10 cellular contexts compared by ENCODE assay signal in genomic region chr14:61326847-61327246, GRCh38. TPM values are rescaled to one million over a fixed set of nuclear protein-coding genes. Genes with fewer than 3 reads are reported as not detected.
DNase-seq lines count a peak whose midpoint lies in the region; ATAC-seq and TF ChIP-seq lines count a peak whose summit lies in the region.
"Had no signal": no experiment of that assay in that cellular context is flagged by ENCODE, and none has a peak within 500 bp of the region (broad histone marks: within the 10 kb centered on the region; RNA-seq: fewer than 3 reads in every experiment).

No MANE protein-coding gene starts in this region.

- H3K4me1 ChIP-seq in upper lobe of left lung = peaks cover 7 to 27% (median 23%) of the 10 kb centered on the region in 4 donors

- TF ChIP-seq POLR2A in lower leg skin (IDR thresholded peaks at IDR 0.05) (no peak), upper lobe of left lung (IDR thresholded peaks at IDR 0.05) (peak in 2 of 4 donors; percentile 23 to 31)

- DNase-seq in activated CD8-positive, alpha-beta memory T cell treated with anti-CD3 and anti-CD28 coated beads, Interleukin-2, amount 10 ng/mL, durations not matched to agents 7 days and 5 days = no peak
- no peak for DNase-seq in activated CD8-positive, alpha-beta memory T cell treated with anti-CD3 and anti-CD28 coated beads for 24 hours
- DNase-seq in cardiac fibroblast (ENCODE audit: low read depth in 2 of 2) (peak; percentile 62 to 81), lower leg skin (ENCODE audit: low spot score in 2 of 2) (peak; percentile 64 to 94), upper lobe of left lung (peak in 1 of 2 donors; percentile 85), NCI-H2107 treated with DMSO at 0.1 percent for 48 hours (lab: John Stamatoyannopoulos, UW; ENCODE audit: unreplicated experiment) (no peak), progenitor cell of endocrine pancreas (ENCODE audit: low spot score, unreplicated experiment) (no peak)
- no peak for DNase-seq in NK-92 treated with Interleukin-12 subunit alpha and Interleukin-12 subunit beta, amount 100 ng/mL, for 24 hours (lab: John Stamatoyannopoulos, UW)
- DNase-seq: amniotic stem cell, kidney glomerular epithelial cell had no signal

- intact Hi-C loops in lower leg skin (cut with DNase I; ENCODE audit: low total_unique reads) = no loop called here

- WGBS in lower leg skin, 2 donors = 21 to 25% methylated on average over 4 of the region's 4 CpGs
- 13 to 24% methylated on average over 4 of the region's 4 CpGs for WGBS in upper lobe of left lung, 2 donors

- no peaks in the 10 kb centered on the region for H3K36me3 ChIP-seq in upper lobe of left lung

- H3K4me3 ChIP-seq in cardiac fibroblast (replicated peaks in 1 of 2; ENCODE audit: low read depth in 2 of 2, low read length in 2 of 2) = no peak overlapping the region
- no peak overlapping the region for H3K4me3 ChIP-seq in lower leg skin (ENCODE audit: low read depth, poor library complexity, severe bottlenecking)
- peak overlapping the region in 2 of 4 donors; percentile 2 to 6 for H3K4me3 ChIP-seq in upper lobe of left lung

- TF ChIP-seq EP300 in upper lobe of left lung (IDR thresholded peaks at IDR 0.05) = peak; percentile 69 to 99 (median 86)

- peaks cover 50% of the 10 kb centered on the region for H3K4me1 Mint-ChIP-seq in activated CD8-positive, alpha-beta memory T cell treated with anti-CD3 and anti-CD28 coated beads, Interleukin-2, amount 10 ng/mL, durations not matched to agents 7 days and 5 days
- H3K4me1 Mint-ChIP-seq in progenitor cell of endocrine pancreas (ENCODE audit: low read depth) = peaks cover 8% of the 10 kb centered on the region

- peaks cover 73% of the 10 kb centered on the region for H3K36me3 Mint-ChIP-seq in activated CD8-positive, alpha-beta memory T cell treated with anti-CD3 and anti-CD28 coated beads, Interleukin-2, amount 10 ng/mL, durations not matched to agents 7 days and 5 days
- no peaks in the 10 kb centered on the region for H3K36me3 Mint-ChIP-seq in progenitor cell of endocrine pancreas (ENCODE audit: insufficient read depth)

- no peaks in the 10 kb centered on the region for H3K9me3 ChIP-seq in upper lobe of left lung

- no peaks in the 10 kb centered on the region for H3K27me3 Mint-ChIP-seq in activated CD8-positive, alpha-beta memory T cell treated with anti-CD3 and anti-CD28 coated beads, Interleukin-2, amount 10 ng/mL, durations not matched to agents 7 days and 5 days
- peaks cover 24% of the 10 kb centered on the region for H3K27me3 Mint-ChIP-seq in progenitor cell of endocrine pancreas

- H3K27ac Mint-ChIP-seq in activated CD8-positive, alpha-beta memory T cell treated with anti-CD3 and anti-CD28 coated beads, Interleukin-2, amount 10 ng/mL, durations not matched to agents 7 days and 5 days = peak overlapping the region; percentile 91
- no peak overlapping the region for H3K27ac Mint-ChIP-seq in progenitor cell of endocrine pancreas

- ATAC-seq in activated CD8-positive, alpha-beta memory T cell treated with anti-CD3 and anti-CD28 coated beads, Interleukin-2, amount 10 ng/mL, durations not matched to agents 7 days and 5 days = no peak
- peak; percentile 42 to 80 for ATAC-seq in upper lobe of left lung (ENCODE audit: low FRiP score in 2 of 2)

- peak overlapping the region; percentile 97 for H3K4me3 Mint-ChIP-seq in activated CD8-positive, alpha-beta memory T cell treated with anti-CD3 and anti-CD28 coated beads, Interleukin-2, amount 10 ng/mL, durations not matched to agents 7 days and 5 days
- no peak overlapping the region for H3K4me3 Mint-ChIP-seq in progenitor cell of endocrine pancreas (ENCODE audit: low read depth)

- CTCF ChIA-PET in activated CD8-positive, alpha-beta memory T cell treated with anti-CD3 and anti-CD28 coated beads, Interleukin-2, amount 10 ng/mL, durations not matched to agents 7 days and 5 days (lab: Charles Lee) = interaction anchor here (1.3 kb wide), 1 partner anchor 23 kb away, joined by 4 read pairs; no protein-coding TSS in a partner anchor

- no peaks in the 10 kb centered on the region for H3K27me3 ChIP-seq in upper lobe of left lung

- TF ChIP-seq CTCF in cardiac fibroblast (IDR thresholded peaks at IDR 0.05; ENCODE audit: low read depth, low read length) (no peak), lower leg skin (IDR thresholded peaks at IDR 0.05) (no peak), upper lobe of left lung (IDR thresholded peaks at IDR 0.05) (no peak), progenitor cell of endocrine pancreas (IDR thresholded peaks at IDR 0.05; ENCODE audit: unreplicated experiment) (no peak)

- no peaks in the 10 kb centered on the region for H3K9me3 Mint-ChIP-seq in activated CD8-positive, alpha-beta memory T cell treated with anti-CD3 and anti-CD28 coated beads, Interleukin-2, amount 10 ng/mL, durations not matched to agents 7 days and 5 days (ENCODE audit: low read depth)
- peaks cover 6% of the 10 kb centered on the region for H3K9me3 Mint-ChIP-seq in progenitor cell of endocrine pancreas (ENCODE audit: low read depth)

- peak overlapping the region; percentile 69 to 93 (median 91) for H3K27ac ChIP-seq in upper lobe of left lung

RNA-seq across cellular contexts. Expression of gene PRKCH, which starts 5.5 kb away (rescaled TPM):
- 100 to 1,000 TPM; 304 to 312 TPM for total RNA-seq in activated CD8-positive, alpha-beta memory T cell treated with anti-CD3 and anti-CD28 coated beads, Interleukin-2, amount 10 ng/mL, durations not matched to agents 7 days and 5 days
- 100 to 1,000 TPM in 1 of 4 donors, 10 to 100 TPM in 3; 57.3 to 103 (median 66.7) TPM for total RNA-seq in lower leg skin
- total RNA-seq in upper lobe of left lung = 100 to 1,000 TPM in 1 of 6 donors, 10 to 100 TPM in 5; 54.0 to 102 (median 76.6) TPM
- total RNA-seq in progenitor cell of endocrine pancreas = 4.5 and 5.1 TPM in 2 replicates

RNA-seq across cellular contexts. Expression of gene TMEM30B, which starts 45.7 kb away (rescaled TPM):
- 1 to 10 TPM in 1 of 2 experiments, under 1 TPM in 1; 0.70 to 1.3 TPM for total RNA-seq in activated CD8-positive, alpha-beta memory T cell treated with anti-CD3 and anti-CD28 coated beads, Interleukin-2, amount 10 ng/mL, durations not matched to agents 7 days and 5 days
- total RNA-seq in lower leg skin (10 to 100 TPM; 25.1 to 43.6 (median 34.8) TPM), upper lobe of left lung (10 to 100 TPM; 15.7 to 59.7 (median 26.4) TPM), progenitor cell of endocrine pancreas (28.1 and 29.4 TPM in 2 replicates)

Comparison
In these comparisons a context has a peak if more than half of its experiments do, and no peak if none do; other contexts are left out.
1. DNase-seq: peak in cardiac fibroblast (2 of 2) and lower leg skin (2 of 2); none in activated CD8-positive, alpha-beta memory T cell treated with anti-CD3 and anti-CD28 coated beads, Interleukin-2, amount 10 ng/mL, durations not matched to agents 7 days and 5 days (single experiment), activated CD8-positive, alpha-beta memory T cell treated with anti-CD3 and anti-CD28 coated beads for 24 hours (single experiment), NCI-H2107 treated with DMSO at 0.1 percent for 48 hours (single experiment), NK-92 treated with Interleukin-12 subunit alpha and Interleukin-12 subunit beta, amount 100 ng/mL, for 24 hours (single experiment) and progenitor cell of endocrine pancreas (single experiment).
2. RNA of gene TMEM30B, which starts 45.7 kb away (total RNA-seq): 25.1 to 43.6 TPM in lower leg skin, 15.7 to 59.7 TPM in upper lobe of left lung and 28.1 to 29.4 TPM in progenitor cell of endocrine pancreas; 0.70 to 1.3 TPM in activated CD8-positive, alpha-beta memory T cell treated with anti-CD3 and anti-CD28 coated beads, Interleukin-2, amount 10 ng/mL, durations not matched to agents 7 days and 5 days; every median in the first group is over 4 times any median in the second.